Comparison of ENCODE assay signal across 16 cellular contexts in the genomic region with DNA sequence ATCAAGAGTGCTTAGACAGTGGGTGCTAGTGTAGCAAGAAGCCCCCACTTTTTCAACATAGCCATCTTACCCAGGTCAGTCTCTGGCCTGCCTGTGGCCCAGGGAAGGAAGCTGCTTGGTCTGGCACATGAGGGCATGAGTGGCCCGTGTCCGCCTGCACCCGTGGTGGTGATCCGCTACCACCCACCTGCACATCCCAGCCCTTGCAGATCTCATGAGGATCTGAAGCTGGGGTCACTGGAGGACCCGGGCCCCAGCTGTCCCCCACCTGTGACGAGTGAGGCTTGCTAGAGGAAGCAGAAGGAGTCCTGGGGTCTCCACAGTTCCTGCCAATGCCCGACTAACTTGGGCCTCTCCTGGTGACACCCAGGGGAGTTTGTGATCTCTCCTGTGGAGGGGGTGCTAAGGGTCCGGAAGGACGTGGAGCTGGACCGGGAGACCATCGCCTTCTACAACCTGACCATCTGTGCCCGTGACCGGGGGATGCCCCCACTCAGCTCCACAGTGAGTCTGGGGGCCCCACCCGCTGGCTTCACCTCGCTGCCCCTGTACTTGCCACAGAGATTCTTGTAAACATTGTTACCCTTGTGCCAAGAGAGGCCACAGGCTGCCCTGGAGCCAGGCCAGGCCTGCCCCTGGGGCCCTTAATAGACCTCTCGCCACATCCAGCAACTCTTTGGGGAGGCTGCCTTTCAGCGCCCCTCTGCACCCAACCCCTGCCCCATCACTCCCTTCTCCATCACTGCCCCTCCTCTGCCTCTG. TPM values are rescaled to one million over a fixed set of nuclear protein-coding genes. Genes with fewer than 3 reads are reported as not detected.
DNase-seq lines count a peak whose midpoint lies in the region; ATAC-seq and TF ChIP-seq lines count a peak whose summit lies in the region.
"Had no signal": no experiment of that assay in that cellular context is flagged by ENCODE, and none has a peak within 500 bp of the region (broad histone marks: within the 10 kb centered on the region; RNA-seq: fewer than 3 reads in every experiment).

No MANE protein-coding gene starts in this region.

- H3K4me3 Mint-ChIP-seq in CD14-positive monocyte, result no peak overlapping the region
- H3K4me3 Mint-ChIP-seq: CD8-positive, alpha-beta T cell; HFFc6 had no signal

- peak; percentile 5 for DNase-seq in left cardiac atrium
- DNase-seq in cardiac septum (ENCODE audit: low spot score), result no peak
- peak; percentile 37 for DNase-seq in CD14-positive monocyte (ENCODE audit: low spot score)
- peak; percentile 29 for DNase-seq in lower lobe of right lung
- peak; percentile 47 for DNase-seq in sciatic nerve (ENCODE audit: low spot score)
- DNase-seq in prostate gland (ENCODE audit: low spot score), result no peak
- DNase-seq in thyroid gland, result no peak
- DNase-seq: ACHN; Caco-2; CD8-positive, alpha-beta T cell; DND-41; HCEC 1CT; HFFc6 had no signal

- peaks cover 3 to 7% (median 4%) of the 10 kb centered on the region in 3 donors for H3K27me3 Mint-ChIP-seq in CD14-positive monocyte (ENCODE audit: low read depth in 3 of 3)

- TF ChIP-seq POLR2A in prostate gland (IDR thresholded peaks at IDR 0.05) (no peak), thyroid gland (IDR thresholded peaks at IDR 0.05) (no peak)

- intact Hi-C loops in left cardiac atrium (cut with DNase I) (no loop called here), cardiac septum (cut with DNase I) (no loop called here), CD14-positive monocyte (cut with micrococcal nuclease) (no loop called here), lower lobe of right lung (cut with DNase I) (no loop called here), sciatic nerve (cut with DNase I) (loop anchor here (5.0 kb wide), 1 partner anchor 1342 kb away; a partner anchor contains a TSS), prostate gland (cut with DNase I) (no loop called here), thyroid gland (cut with DNase I) (no loop called here)

- no peak overlapping the region for H3K27ac Mint-ChIP-seq in CD14-positive monocyte
- H3K27ac Mint-ChIP-seq: CD8-positive, alpha-beta T cell; HFFc6 had no signal

- H3K9me3 ChIP-seq in lower lobe of right lung, result no peaks in the 10 kb centered on the region
- H3K9me3 ChIP-seq in prostate gland, result no peaks in the 10 kb centered on the region
- H3K9me3 ChIP-seq in thyroid gland, result no peaks in the 10 kb centered on the region
- H3K9me3 ChIP-seq: Caco-2 had no signal

- H3K27me3 ChIP-seq in lower lobe of right lung (ENCODE audit: low read depth), result no peaks in the 10 kb centered on the region
- no peaks in the 10 kb centered on the region for H3K27me3 ChIP-seq in prostate gland (replicated peaks; ENCODE audit: insufficient read depth)
- H3K27me3 ChIP-seq in thyroid gland, result no peaks in the 10 kb centered on the region

- peaks cover 2 to 8% of the 10 kb centered on the region in 2 donors for H3K36me3 Mint-ChIP-seq in CD14-positive monocyte
- H3K36me3 Mint-ChIP-seq: CD8-positive, alpha-beta T cell had no signal

- no peak for TF ChIP-seq CTCF in CD14-positive monocyte (IDR thresholded peaks at IDR 0.05)
- TF ChIP-seq CTCF in lower lobe of right lung (IDR thresholded peaks at IDR 0.05), result no peak
- no peak for TF ChIP-seq CTCF in prostate gland (IDR thresholded peaks at IDR 0.05)
- TF ChIP-seq CTCF in thyroid gland (IDR thresholded peaks at IDR 0.05), result no peak

- peaks cover 14% of the 10 kb centered on the region for H3K4me1 ChIP-seq in lower lobe of right lung
- no peaks in the 10 kb centered on the region for H3K4me1 ChIP-seq in prostate gland (replicated peaks)
- no peaks in the 10 kb centered on the region for H3K4me1 ChIP-seq in thyroid gland
- H3K4me1 ChIP-seq: Caco-2 had no signal

- WGBS in prostate gland, result 81% methylated on average over 17 of the region's 17 CpGs
- WGBS in thyroid gland, 2 donors, result 68 to 72% methylated on average over 14 to 17 of the region's 17 CpGs

- no peak overlapping the region for H3K4me3 ChIP-seq in lower lobe of right lung
- H3K4me3 ChIP-seq in prostate gland, result no peak overlapping the region
- H3K4me3 ChIP-seq in thyroid gland (replicated peaks in 1 of 3), result no peak overlapping the region

- H3K27ac ChIP-seq in lower lobe of right lung, result no peak overlapping the region
- H3K27ac ChIP-seq in prostate gland, result no peak overlapping the region
- H3K27ac ChIP-seq in thyroid gland, result no peak overlapping the region
- H3K27ac ChIP-seq: C4-2B, HL-60 had no signal

- peaks cover 0 to 2% (median 0%) of the 10 kb centered on the region in 7 donors for H3K9me3 Mint-ChIP-seq in CD14-positive monocyte
- H3K9me3 Mint-ChIP-seq: CD8-positive, alpha-beta T cell; HFFc6 had no signal

- peaks cover 47% of the 10 kb centered on the region for H3K4me1 Mint-ChIP-seq in CD14-positive monocyte

- H3K36me3 ChIP-seq in lower lobe of right lung, result no peaks in the 10 kb centered on the region
- no peaks in the 10 kb centered on the region for H3K36me3 ChIP-seq in prostate gland
- H3K36me3 ChIP-seq in thyroid gland, result no peaks in the 10 kb centered on the region

- ATAC-seq in left cardiac atrium (no peak), lower lobe of right lung (no peak), sciatic nerve (no peak), HG02840 (IDR thresholded peaks at IDR 0.05; ENCODE audit: low FRiP score, unreplicated experiment) (no peak)
- ATAC-seq: CD8-positive, alpha-beta T cell had no signal

RNA-seq across cellular contexts. Expression of a gene that starts 10.8 kb away (rescaled TPM):
- total RNA-seq in left cardiac atrium (10 to 100 TPM; 40.6 to 65.3 TPM), cardiac septum (63.0 TPM), lower lobe of right lung (117 TPM), sciatic nerve (171 TPM), prostate gland (10 to 100 TPM; 23.1 to 40.2 TPM), thyroid gland (10 to 100 TPM; 20.0 to 27.2 (median 21.3) TPM)
- polyA plus RNA-seq in CD14-positive monocyte, result 1,000 to 10,000 TPM in 1 of 2 donors, 100 to 1,000 TPM in 1; 801 to 1,133 TPM

Comparison
In these comparisons a context has a peak if more than half of its experiments do, and no peak if none do; other contexts are left out.
1. DNase-seq: peak in left cardiac atrium (single experiment), CD14-positive monocyte (single experiment), lower lobe of right lung (single experiment) and sciatic nerve (single experiment); none in cardiac septum (single experiment), prostate gland (single experiment) and thyroid gland (0 of 2).